Comparison of ENCODE assay signal across 8 cellular contexts in the genomic region with DNA sequence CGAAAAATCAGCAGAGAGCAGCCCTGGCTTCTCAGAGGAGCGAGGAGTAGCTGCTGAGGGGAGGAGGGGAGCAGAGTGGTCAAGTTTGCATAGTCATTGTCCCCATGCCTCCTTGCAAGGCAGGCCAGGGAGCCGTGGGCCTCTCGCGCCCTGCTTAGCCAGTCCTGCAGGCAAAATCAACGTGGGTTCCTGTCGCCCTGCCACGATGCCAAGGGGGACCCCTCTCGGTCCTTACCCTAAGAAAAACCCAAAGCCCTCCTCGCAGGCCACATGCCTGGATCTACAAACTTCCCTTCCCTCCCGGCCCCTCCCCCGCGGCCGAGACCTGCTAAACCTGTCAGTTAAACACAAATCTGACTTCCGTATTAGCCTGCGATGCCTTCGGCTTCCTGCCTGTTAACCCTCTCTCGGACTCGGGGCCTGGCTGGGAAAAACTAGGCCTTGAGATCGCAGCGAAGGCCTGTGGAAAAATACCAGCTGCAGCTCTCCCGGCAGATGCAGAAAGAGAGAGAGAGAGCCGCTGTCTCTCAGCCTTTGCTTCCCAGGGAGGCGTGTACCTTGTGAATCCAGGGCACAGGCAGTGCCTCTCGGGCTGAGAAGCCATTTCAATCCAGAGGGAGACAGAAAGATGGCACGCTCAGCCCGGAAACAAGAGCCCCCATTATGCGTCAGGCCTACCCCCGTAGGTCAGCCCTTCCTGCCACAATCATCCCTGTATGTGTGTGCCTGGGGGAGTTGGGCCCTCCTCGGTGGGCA. TPM values are rescaled to one million over a fixed set of nuclear protein-coding genes. Genes with fewer than 3 reads are reported as not detected.
DNase-seq lines count a peak whose midpoint lies in the region; ATAC-seq and TF ChIP-seq lines count a peak whose summit lies in the region.

No MANE protein-coding gene starts in this region.

- DNase-seq in Daoy (ENCODE audit: low read depth): peak; percentile 80
- peak; percentile 60 for DNase-seq in GOT3 (lab: John Stamatoyannopoulos, UW)
- DNase-seq in MV-4-11 (lab: John Stamatoyannopoulos, UW): peak; percentile 90
- DNase-seq in SW 1271 (lab: John Stamatoyannopoulos, UW): peak; percentile 64 to 71
- peak; percentile 42 for DNase-seq in amniotic stem cell (lab: John Stamatoyannopoulos, UW)
- peak; percentile 81 to 91 (median 89) for DNase-seq in right cardiac atrium
- DNase-seq in uterus: peak; percentile 86 to 90

- H3K4me1 ChIP-seq in right cardiac atrium (ENCODE audit: control insufficient read depth, insufficient read depth, low read length) (peaks cover 53% of the 10 kb centered on the region), rectal smooth muscle tissue (ENCODE audit: control insufficient read depth, insufficient read depth, low read length) (peaks cover 86% of the 10 kb centered on the region), uterus (peaks cover 50 to 68% of the 10 kb centered on the region in 2 donors)

- peak; percentile 20 to 40 for ATAC-seq in right cardiac atrium

- no peaks in the 10 kb centered on the region for H3K9me3 ChIP-seq in right cardiac atrium (ENCODE audit: control insufficient read depth, low read length)
- H3K9me3 ChIP-seq in uterus: no peaks in the 10 kb centered on the region

- TF ChIP-seq CTCF in uterus (IDR thresholded peaks at IDR 0.05): peak in 1 of 4 experiments; percentile 7

- H3K4me3 ChIP-seq in right cardiac atrium (ENCODE audit: low read length): no peak overlapping the region
- H3K4me3 ChIP-seq in rectal smooth muscle tissue (ENCODE audit: low read length): peak overlapping the region; percentile 47
- H3K4me3 ChIP-seq in uterus: no peak overlapping the region

- no peaks in the 10 kb centered on the region for H3K36me3 ChIP-seq in rectal smooth muscle tissue (ENCODE audit: control insufficient read depth, insufficient read depth, low read length)
- H3K36me3 ChIP-seq in uterus: no peaks in the 10 kb centered on the region

- no peaks in the 10 kb centered on the region for H3K27me3 ChIP-seq in right cardiac atrium (ENCODE audit: control insufficient read depth, insufficient read depth)
- no peaks in the 10 kb centered on the region for H3K27me3 ChIP-seq in rectal smooth muscle tissue (ENCODE audit: control insufficient read depth, insufficient read depth, low read length)
- no peaks in the 10 kb centered on the region for H3K27me3 ChIP-seq in uterus

- WGBS in right cardiac atrium: 7% methylated on average over 30 of the region's 30 CpGs

- peak overlapping the region; percentile 64 for H3K9ac ChIP-seq in rectal smooth muscle tissue (ENCODE audit: low read length)

- TF ChIP-seq POLR2A in uterus (IDR thresholded peaks at IDR 0.05): peak; percentile 46 to 55

- H3K27ac ChIP-seq in right cardiac atrium (ENCODE audit: low read length) (peak overlapping the region; percentile 100), rectal smooth muscle tissue (ENCODE audit: low read depth, low read length) (peak overlapping the region; percentile 96), uterus (peak overlapping the region; percentile 94 to 99)

- intact Hi-C loops in right cardiac atrium (cut with DNase I) (loop anchor here (2.0 to 10.0 kb wide), 4 partner anchors 35 to 53 kb away; no protein-coding TSS in a partner anchor), uterus (cut with DNase I; ENCODE audit: low total_unique reads) (loop anchor here (5.0 kb wide), 1 partner anchor 40 kb away; no protein-coding TSS in a partner anchor)

RNA-seq across cellular contexts. Expression of a gene that starts 1.0 kb away (rescaled TPM):
- 15.4 and 20.7 TPM in 2 replicates for total RNA-seq in Daoy (2014; rRNA removed; shearing (Covaris generic))
- 10 to 100 TPM; 20.4 to 35.7 (median 31.4) TPM for total RNA-seq in right cardiac atrium
- polyA plus RNA-seq in right cardiac atrium: 10.0 TPM
- total RNA-seq in uterus: 10 to 100 TPM; 10.2 to 26.7 (median 16.0) TPM
